Comparison of ENCODE assay signal across 8 cellular contexts in genomic region chr1:197902454-197903195, GRCh38. TPM values are rescaled to one million over a fixed set of nuclear protein-coding genes. Genes with fewer than 3 reads are reported as not detected.
DNase-seq lines count a peak whose midpoint lies in the region; ATAC-seq and TF ChIP-seq lines count a peak whose summit lies in the region.

Gene C1orf53 (plus strand): TSS chr1:197902630. CDS start chr1:197902650, 20 bp downstream.

- peaks cover 33 to 56% of the 10 kb centered on the region in 2 donors for H3K27me3 Mint-ChIP-seq in natural killer cell (ENCODE audit: low read depth in 2 of 2)

- H3K9me3 Mint-ChIP-seq in natural killer cell, result no peaks in the 10 kb centered on the region

- TF ChIP-seq CTCF in natural killer cell (IDR thresholded peaks at IDR 0.05), result no peak

- ATAC-seq in GM21529 (IDR thresholded peaks at IDR 0.05; ENCODE audit: unreplicated experiment) (peak; percentile 97), natural killer cell (peak; percentile 92 to 94 (median 93))

- intact Hi-C loops in natural killer cell (cut with micrococcal nuclease), result loop anchor here (2.0 kb wide), 1 partner anchor 126 kb away; no protein-coding TSS in a partner anchor

- peaks cover 14 to 16% of the 10 kb centered on the region in 2 donors for H3K4me1 Mint-ChIP-seq in natural killer cell

- H3K36me3 Mint-ChIP-seq in natural killer cell, result no peaks in the 10 kb centered on the region

- H3K4me3 Mint-ChIP-seq in natural killer cell, result peak within 1 kb of the TSS; percentile 85

- H3K27ac Mint-ChIP-seq in natural killer cell, result peak within 1 kb of the TSS; percentile 45 to 74

- peak; percentile 80 for DNase-seq in DMS153 treated with DMSO at 0.1 percent for 48 hours (lab: John Stamatoyannopoulos, UW; ENCODE audit: unreplicated experiment)
- DNase-seq in HuH-7.5 (ENCODE audit: low spot score), result peak; percentile 92
- DNase-seq in activated T-helper 1 cell treated with Interleukin-2 at 50 U/mL for 16 hours (ENCODE audit: low read depth), result peak; percentile 57
- peak; percentile 89 for DNase-seq in fibroblast of gingiva (ENCODE audit: low read depth)
- peak; percentile 76 for DNase-seq in natural killer cell
- peak; percentile 32 to 84 (median 68) for DNase-seq in stimulated activated naive CD4-positive, alpha-beta T cell (lab: John Stamatoyannopoulos, UW)

TF ChIP-seq in PFSK-1, 5 proteins besides CTCF, POLR2A, EP300 and RAD21:
- TF ChIP-seq POLR2AphosphoS5 (IDR thresholded peaks at IDR 0.05; ENCODE audit: low read depth, low read length) (peak; percentile 74), SIN3A (IDR thresholded peaks at IDR 0.05; ENCODE audit: borderline replicate concordance, insufficient read depth, low read length) (no peak), FOXP2 (optimal IDR thresholded peaks at IDR 0.05; ENCODE audit: borderline replicate concordance, extremely low read depth, extremely low read length, insufficient read depth) (no peak), REST (IDR thresholded peaks at IDR 0.05; ENCODE audit: insufficient read depth in 1 of 2, low read depth in 2 of 2, low read length in 2 of 2) (0 out of 4 replicates have a peak, but pooled peaks of 1 of the 2 experiments have one; percentile 5), TAF1 (IDR thresholded peaks at IDR 0.05; ENCODE audit: borderline replicate concordance, insufficient read depth, low read length) (peak; percentile 69)
TF ChIP-seq in PFSK-1: peak in this region for 3.

RNA-seq across cellular contexts. Expression of gene C1orf53, which starts in this region (rescaled TPM):
- 1.9 TPM for polyA plus RNA-seq in PFSK-1 (2012; ENCODE audit: insufficient read length, low read depth)
- total RNA-seq in natural killer cell, result not detected

Comparison
In these comparisons a context has a peak if more than half of its experiments do, and no peak if none do; other contexts are left out.
1. Peak in every context shown above with its lines: DNase-seq and ATAC-seq.
2. Peak in DNase-seq and ATAC-seq in natural killer cell; RNA of the gene not detected or under 1 TPM.